Comparison of ENCODE assay signal across 20 cellular contexts in genomic region chr14:36485773-36486172, GRCh38.
DNase-seq lines count a peak whose midpoint lies in the region; ATAC-seq and TF ChIP-seq lines count a peak whose summit lies in the region.
"Had no signal": no experiment of that assay in that cellular context is flagged by ENCODE, and none has a peak within 500 bp of the region (broad histone marks: within the 10 kb centered on the region; RNA-seq: fewer than 3 reads in every experiment).

No MANE protein-coding gene starts in this region.

- peak overlapping the region; percentile 57 for H3K4me2 ChIP-seq in OCI-LY3 (ENCODE audit: low read length)
- H3K4me2 ChIP-seq: A549, BLaER1 had no signal

- H3K27ac ChIP-seq in OCI-LY3 (ENCODE audit: low read length) = peak overlapping the region; percentile 69
- H3K27ac ChIP-seq: A549, BLaER1 had no signal

- no peaks in the 10 kb centered on the region for H3K27me3 ChIP-seq in OCI-LY3 (ENCODE audit: low read depth, low read length)
- H3K27me3 ChIP-seq: BLaER1 had no signal

- H3K36me3 ChIP-seq in OCI-LY3 (replicated peaks; ENCODE audit: low read depth, low read length) = no peaks in the 10 kb centered on the region
- H3K36me3 ChIP-seq: BLaER1 had no signal

- H3K4me1 ChIP-seq in OCI-LY3 (ENCODE audit: low read length) = peaks cover 64% of the 10 kb centered on the region
- H3K4me1 ChIP-seq: A549, BLaER1 had no signal

- H2AFZ ChIP-seq in OCI-LY3 (ENCODE audit: low read depth, low read length) = no peak overlapping the region

- H3K4me3 ChIP-seq in OCI-LY3 (ENCODE audit: low read length) = peak overlapping the region; percentile 23
- H3K4me3 ChIP-seq: A549, BLaER1 had no signal

- ATAC-seq in GM18519 (IDR thresholded peaks at IDR 0.05; ENCODE audit: low FRiP score, unreplicated experiment) = peak; percentile 78
- peak; percentile 69 for ATAC-seq in GM19351 (IDR thresholded peaks at IDR 0.05; ENCODE audit: unreplicated experiment)
- ATAC-seq in HG02870 (IDR thresholded peaks at IDR 0.05; ENCODE audit: unreplicated experiment) = peak; percentile 77
- ATAC-seq: A549 had no signal

- no peaks in the 10 kb centered on the region for H3K9me3 ChIP-seq in OCI-LY3 (ENCODE audit: insufficient read depth, low read length)
- H3K9me3 ChIP-seq: A549, BLaER1 had no signal

- no peaks in the 10 kb centered on the region for H4K20me1 ChIP-seq in OCI-LY3 (ENCODE audit: insufficient read depth, low read length)
- H4K20me1 ChIP-seq: BLaER1 had no signal

- H3K79me2 ChIP-seq in OCI-LY3 (ENCODE audit: low read length) = no peaks in the 10 kb centered on the region

- DNase-seq in activated CD4-positive, alpha-beta T cell treated with anti-CD3 and anti-CD28 coated beads, Interleukin-2, amount 50 U/mL, for 1 hour = no peak
- DNase-seq in amniotic stem cell (lab: John Stamatoyannopoulos, UW) (no peak), nucleus accumbens (lab: John Stamatoyannopoulos, UW) (no peak)
- DNase-seq: CD4-positive, alpha-beta memory T cell; GF-D8; NCI-H1105; NCI-H2081; NCI-H2171 treated with DMSO at 0.1 percent for 48 hours; NCI-H446 treated with DMSO at 0.1 percent for 48 hours; NCI-H748 treated with DMSO at 0.1 percent for 48 hours; OCI-M1; Right ventricle myocardium superior; SW 1271; T-helper 2 cell had no signal

- TF ChIP-seq CTCF in OCI-LY3 (IDR thresholded peaks at IDR 0.05; ENCODE audit: low read depth, low read length) = no peak

- H3K9ac ChIP-seq in OCI-LY3 (ENCODE audit: low read length) = peak overlapping the region; percentile 30; the same call in 1 of the 2 replicates
- H3K9ac ChIP-seq: BLaER1 had no signal
